Comparison of ENCODE assay signal across 17 cellular contexts in the genomic region with DNA sequence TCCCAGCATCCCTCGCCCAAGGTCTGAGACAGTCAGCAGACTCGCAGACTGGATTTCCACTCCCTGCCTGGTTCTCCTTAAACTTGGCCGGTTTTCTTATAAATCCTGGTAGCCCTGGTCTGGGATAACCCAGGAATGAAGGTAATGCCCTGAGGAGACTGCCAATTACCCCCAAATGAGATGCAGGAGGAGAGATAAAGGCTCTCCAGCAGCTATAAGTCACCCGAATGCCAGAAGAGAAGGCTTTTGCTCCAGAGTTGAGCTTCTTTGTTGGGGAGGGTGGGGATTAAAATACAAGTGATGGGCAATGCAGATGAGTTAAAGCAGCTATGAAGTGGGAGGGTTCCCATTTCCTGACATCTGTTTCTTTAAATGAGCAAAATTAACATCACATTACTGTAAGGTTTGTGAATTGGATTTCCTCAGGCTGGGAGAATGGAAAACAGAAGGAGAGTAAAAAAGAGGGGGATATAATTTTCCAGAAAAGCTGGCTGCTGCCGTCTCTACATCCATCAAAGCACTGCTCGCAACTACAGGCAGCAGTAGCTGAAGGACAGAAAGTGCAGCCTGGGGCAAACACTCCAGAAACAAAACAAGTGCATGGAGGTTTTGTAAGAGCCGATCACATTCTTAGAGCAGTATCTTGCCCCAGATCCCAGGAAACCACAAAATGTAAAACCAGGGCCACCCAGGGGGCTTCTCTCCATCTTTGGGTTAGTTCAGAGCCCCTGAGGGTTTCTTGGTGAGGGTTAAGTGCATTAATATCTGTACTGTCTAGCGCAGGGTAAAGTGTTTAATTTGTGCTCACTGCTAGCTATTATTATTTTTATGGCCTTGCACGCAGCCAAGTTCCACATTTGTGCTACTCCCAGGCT.
"Had no signal": no experiment of that assay in that cellular context is flagged by ENCODE, and none has a peak within 500 bp of the region (broad histone marks: within the 10 kb centered on the region; RNA-seq: fewer than 3 reads in every experiment).

No MANE protein-coding gene starts in this region.

- H3K4me1 Mint-ChIP-seq: activated CD4-positive, alpha-beta T cell treated with anti-CD3 and anti-CD28 coated beads for 36 hours; activated naive CD4-positive, alpha-beta T cell treated with anti-CD3 and anti-CD28 coated beads, Interleukin-2, amount 10 ng/mL, durations not matched to agents 7 days and 5 days; naive thymus-derived CD4-positive, alpha-beta T cell had no signal

- DNase-seq: activated CD4-positive, alpha-beta memory T cell treated with anti-CD3 and anti-CD28 coated beads for 36 hours; activated CD4-positive, alpha-beta T cell treated with anti-CD3 and anti-CD28 coated beads for 36 hours; activated naive CD4-positive, alpha-beta T cell treated with anti-CD3 and anti-CD28 coated beads, Interleukin-2, amount 10 ng/mL, durations not matched to agents 7 days and 5 days; activated T-cell treated with anti-CD3 and anti-CD28 coated beads, Interleukin-2, amount 50 U/mL, for 24 hours; dorsolateral prefrontal cortex; hippocampal formation; kidney; left lung; naive thymus-derived CD4-positive, alpha-beta T cell; right cardiac atrium; stimulated activated naive CD8-positive, alpha-beta T cell treated with anti-CD3 and anti-CD28 coated beads, Interleukin-15, Interleukin-2, amounts not matched to agents 100 U/mL and 50 U/mL, for 24 hours; testis; upper lobe of left lung had no signal

- H3K36me3 Mint-ChIP-seq: activated CD4-positive, alpha-beta memory T cell treated with anti-CD3 and anti-CD28 coated beads for 36 hours; activated naive CD4-positive, alpha-beta T cell treated with anti-CD3 and anti-CD28 coated beads, Interleukin-2, amount 10 ng/mL, durations not matched to agents 7 days and 5 days; naive thymus-derived CD4-positive, alpha-beta T cell had no signal

- H3K4me3 ChIP-seq: cardiac muscle cell, dorsolateral prefrontal cortex, left lung, prostate gland, skin epidermis, testis, upper lobe of left lung had no signal

- H3K27ac Mint-ChIP-seq: activated CD4-positive, alpha-beta memory T cell treated with anti-CD3 and anti-CD28 coated beads for 36 hours; activated CD4-positive, alpha-beta T cell treated with anti-CD3 and anti-CD28 coated beads for 36 hours; activated naive CD4-positive, alpha-beta T cell treated with anti-CD3 and anti-CD28 coated beads, Interleukin-2, amount 10 ng/mL, durations not matched to agents 7 days and 5 days; activated T-cell treated with anti-CD3 and anti-CD28 coated beads, Interleukin-2, amount 50 U/mL, for 24 hours; naive thymus-derived CD4-positive, alpha-beta T cell had no signal

- H3K27me3 ChIP-seq: cardiac muscle cell, testis, upper lobe of left lung had no signal

- H3K27ac ChIP-seq: cardiac muscle cell, dorsolateral prefrontal cortex, left lung, prostate gland, testis, upper lobe of left lung, VCaP had no signal

- H3K4me3 Mint-ChIP-seq: activated CD4-positive, alpha-beta memory T cell treated with anti-CD3 and anti-CD28 coated beads for 36 hours; activated CD4-positive, alpha-beta T cell treated with anti-CD3 and anti-CD28 coated beads for 36 hours; activated naive CD4-positive, alpha-beta T cell treated with anti-CD3 and anti-CD28 coated beads, Interleukin-2, amount 10 ng/mL, durations not matched to agents 7 days and 5 days; activated T-cell treated with anti-CD3 and anti-CD28 coated beads, Interleukin-2, amount 50 U/mL, for 24 hours; naive thymus-derived CD4-positive, alpha-beta T cell had no signal

- H3K36me3 ChIP-seq: left lung, prostate gland, upper lobe of left lung had no signal

- H3K9me3 Mint-ChIP-seq: activated CD4-positive, alpha-beta memory T cell treated with anti-CD3 and anti-CD28 coated beads for 36 hours; activated naive CD4-positive, alpha-beta T cell treated with anti-CD3 and anti-CD28 coated beads, Interleukin-2, amount 10 ng/mL, durations not matched to agents 7 days and 5 days; activated T-cell treated with anti-CD3 and anti-CD28 coated beads, Interleukin-2, amount 50 U/mL, for 24 hours; naive thymus-derived CD4-positive, alpha-beta T cell had no signal

- H3K9me3 ChIP-seq: left lung, prostate gland, testis, upper lobe of left lung had no signal

- H3K27me3 Mint-ChIP-seq: activated naive CD4-positive, alpha-beta T cell treated with anti-CD3 and anti-CD28 coated beads, Interleukin-2, amount 10 ng/mL, durations not matched to agents 7 days and 5 days had no signal

- H3K4me1 ChIP-seq: left lung, prostate gland, testis, upper lobe of left lung had no signal

- ATAC-seq: activated CD4-positive, alpha-beta T cell treated with anti-CD3 and anti-CD28 coated beads for 36 hours; left lung; naive thymus-derived CD4-positive, alpha-beta T cell; right cardiac atrium; stimulated activated naive CD8-positive, alpha-beta T cell treated with anti-CD3 and anti-CD28 coated beads, Interleukin-15, Interleukin-2, amounts not matched to agents 100 U/mL and 50 U/mL, for 24 hours had no signal
